ENCODE assay signal across 23 cellular contexts in the genomic region with DNA sequence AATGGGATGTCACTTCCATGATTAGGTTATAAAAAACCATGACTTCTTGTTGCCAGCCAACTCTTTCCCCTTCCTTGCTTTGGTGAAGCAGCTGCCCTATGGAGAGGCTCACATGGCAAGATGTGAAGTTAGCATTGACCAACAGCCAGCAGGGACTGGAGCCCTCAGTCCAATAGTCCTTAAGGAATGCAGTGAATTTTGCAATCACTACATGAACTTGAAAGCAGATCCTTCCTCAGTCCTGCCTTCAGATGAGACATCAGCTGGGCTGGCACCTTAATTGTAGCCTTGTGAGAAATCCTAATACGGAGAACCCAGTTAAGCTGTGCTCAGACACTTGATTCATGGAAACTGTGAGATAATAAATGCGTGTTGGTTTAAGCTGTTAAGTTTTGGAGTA.
"Had no signal": no experiment of that assay in that cellular context is flagged by ENCODE, and none has a peak within 500 bp of the region (broad histone marks: within the 10 kb centered on the region; RNA-seq: fewer than 3 reads in every experiment).

No MANE protein-coding gene starts in this region.

- FAIRE-seq: endothelial cell of umbilical vein had no signal

- ATAC-seq: activated naive CD8-positive, alpha-beta T cell treated with anti-CD3 and anti-CD28 coated beads, Interleukin-2, amount 50 U/mL, for 24 hours; effector memory CD8-positive, alpha-beta T cell; esophagus mucosa; foreskin keratinocyte; lower lobe of right lung; naive thymus-derived CD8-positive, alpha-beta T cell; psoas muscle; stimulated activated effector memory CD8-positive, alpha-beta T cell treated with anti-CD3 and anti-CD28 coated beads, Interleukin-12 subunit alpha, Interleukin-12 subunit beta, amount 100 ng/mL, for 72 hours; T-helper 17 cell had no signal

- H2AFZ ChIP-seq: neural progenitor cell had no signal

- DNase-seq: activated CD4-positive, alpha-beta memory T cell treated with anti-CD3 and anti-CD28 coated beads, Interleukin-2, amount 10 ng/mL, durations not matched to agents 7 days and 5 days; activated CD4-positive, alpha-beta T cell treated with anti-CD3 and anti-CD28 coated beads for 48 hours; activated effector memory CD4-positive, alpha-beta T cell treated with anti-CD3 and anti-CD28 coated beads, Interleukin-2, amount 50 U/mL, for 16 hours; activated naive CD4-positive, alpha-beta T cell treated with anti-CD3 and anti-CD28 coated beads, Interleukin-2, amount 50 U/mL, for 16 hours; activated naive CD8-positive, alpha-beta T cell treated with anti-CD3 and anti-CD28 coated beads, Interleukin-2, amount 50 U/mL, for 24 hours; activated T-cell treated with anti-CD3 and anti-CD28 coated beads for 4 hours; caudate nucleus; dermis blood vessel endothelial cell; effector memory CD8-positive, alpha-beta T cell; foreskin keratinocyte; lower lobe of right lung; naive thymus-derived CD8-positive, alpha-beta T cell; psoas muscle; stimulated activated CD4-positive, alpha-beta T cell treated with anti-CD3 and anti-CD28 coated beads, Interleukin-12 subunit alpha, Interleukin-12 subunit beta, amount 100 ng/mL, for 4 hours; stimulated activated CD4-positive, alpha-beta T cell treated with anti-CD3 and anti-CD28 coated beads, Interleukin-1b, Interleukin-23, amount 100 ng/mL, for 48 hours; T-helper 17 cell; trophoblast cell; uterus had no signal

- H3K4me1 ChIP-seq: neural progenitor cell had no signal

- H3K4me2 ChIP-seq: neural progenitor cell had no signal

- H3K9ac ChIP-seq: neural progenitor cell had no signal

- H3K36me3 ChIP-seq: lower lobe of right lung, neural progenitor cell, right atrium auricular region, uterus had no signal

- H3K4me3 ChIP-seq: lower lobe of right lung, neural progenitor cell, psoas muscle, right atrium auricular region, uterus had no signal

- H3K9me3 ChIP-seq: uterus had no signal

- H3K27ac ChIP-seq: foreskin keratinocyte, lower lobe of right lung, neural progenitor cell, psoas muscle, right atrium auricular region, uterus had no signal

- H3K27me3 ChIP-seq: foreskin keratinocyte, neural progenitor cell, right atrium auricular region, uterus had no signal
